In the genomic region with DNA sequence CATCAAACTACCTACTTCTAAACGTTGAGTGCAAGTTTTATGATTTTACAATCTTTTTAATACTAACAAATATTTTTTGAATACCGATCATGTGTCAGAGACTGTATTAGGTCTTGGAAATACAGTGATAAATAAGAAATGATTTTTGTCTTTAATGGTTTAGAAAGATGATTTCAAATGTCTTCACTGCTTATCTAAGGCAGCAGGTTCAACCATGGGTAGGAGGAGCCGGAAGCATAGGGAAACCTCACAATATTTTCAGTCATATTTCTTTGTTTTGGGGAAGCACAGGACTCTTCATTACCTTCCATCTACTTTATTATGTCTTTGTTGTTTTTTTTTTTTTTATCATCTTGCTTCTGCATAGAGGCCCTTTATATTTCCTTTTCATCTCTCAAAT, we compare ENCODE assay signal across 20 cellular contexts.
"Had no signal": no experiment of that assay in that cellular context is flagged by ENCODE, and none has a peak within 500 bp of the region (broad histone marks: within the 10 kb centered on the region; RNA-seq: fewer than 3 reads in every experiment).

No MANE protein-coding gene starts in this region.

- H3K27ac Mint-ChIP-seq: effector memory CD8-positive, alpha-beta T cell; memory B cell; natural killer cell; stimulated activated effector memory CD8-positive, alpha-beta T cell treated with anti-CD3 and anti-CD28 coated beads, Interleukin-12 subunit alpha, Interleukin-12 subunit beta, amount 100 ng/mL, for 72 hours had no signal

- ATAC-seq: effector memory CD8-positive, alpha-beta T cell; gastrocnemius medialis; left lobe of liver; natural killer cell; psoas muscle; right cardiac atrium; stimulated activated effector memory CD8-positive, alpha-beta T cell treated with anti-CD3 and anti-CD28 coated beads, Interleukin-12 subunit alpha, Interleukin-12 subunit beta, amount 100 ng/mL, for 72 hours had no signal

- H3K36me3 Mint-ChIP-seq: natural killer cell; stimulated activated effector memory CD8-positive, alpha-beta T cell treated with anti-CD3 and anti-CD28 coated beads, Interleukin-12 subunit alpha, Interleukin-12 subunit beta, amount 100 ng/mL, for 72 hours had no signal

- H3K4me3 Mint-ChIP-seq: effector memory CD8-positive, alpha-beta T cell; memory B cell; natural killer cell; stimulated activated effector memory CD8-positive, alpha-beta T cell treated with anti-CD3 and anti-CD28 coated beads, Interleukin-12 subunit alpha, Interleukin-12 subunit beta, amount 100 ng/mL, for 72 hours had no signal

- H3K4me1 Mint-ChIP-seq: memory B cell, natural killer cell had no signal

- H3K9me3 Mint-ChIP-seq: memory B cell; stimulated activated effector memory CD8-positive, alpha-beta T cell treated with anti-CD3 and anti-CD28 coated beads, Interleukin-12 subunit alpha, Interleukin-12 subunit beta, amount 100 ng/mL, for 72 hours had no signal

- H3K27me3 Mint-ChIP-seq: memory B cell had no signal

- DNase-seq: effector memory CD8-positive, alpha-beta T cell; gastrocnemius medialis; head of caudate nucleus; kidney; natural killer cell; occipital lobe; ovary; posterior cingulate gyrus; psoas muscle; right cardiac atrium; sigmoid colon; stimulated activated CD4-positive, alpha-beta T cell treated with anti-CD3 and anti-CD28 coated beads, Interleukin-2, amount 100 ng/mL, for 24 hours; stimulated activated CD4-positive, alpha-beta T cell treated with anti-CD3 and anti-CD28 coated beads, Interleukin-4, amount 100 ng/mL, for 24 hours; stimulated activated naive CD4-positive, alpha-beta T cell treated with Interleukin-2 at 50 U/mL for 16 hours; stomach; thyroid gland; trophoblast cell had no signal
